Comparison of ENCODE assay signal across 8 cellular contexts in genomic region chr14:92704036-92704804, GRCh38. TPM values are rescaled to one million over a fixed set of nuclear protein-coding genes. Genes with fewer than 3 reads are reported as not detected.
DNase-seq lines count a peak whose midpoint lies in the region; ATAC-seq and TF ChIP-seq lines count a peak whose summit lies in the region.

No MANE protein-coding gene starts in this region.

- POLR2A ChIA-PET in PC-3 (lab: Charles Lee; ENCODE audit: unreplicated experiment) = no interaction called here

- CTCF ChIA-PET in PC-3 (lab: Charles Lee) = no interaction called here

- H3K4me3 ChIP-seq in PC-3 (ENCODE audit: low read length) (no peak overlapping the region), neutrophil (ENCODE audit: low read depth in 1 of 2, low read length in 1 of 2) (peak overlapping the region; percentile 3 to 4)

- TF ChIP-seq CTCF in PC-3 (conservative IDR thresholded peaks at IDR 0.05; ENCODE audit: low read depth, low read length) (no peak), neutrophil (IDR thresholded peaks at IDR 0.05) (no peak)

- H3K27me3 ChIP-seq in PC-3 (ENCODE audit: low read length) (no peaks in the 10 kb centered on the region), neutrophil (no peaks in the 10 kb centered on the region)

- H3K4me2 ChIP-seq in PC-3 (ENCODE audit: low read length) = no peak overlapping the region

- no peaks in the 10 kb centered on the region for H4K20me1 ChIP-seq in PC-3 (ENCODE audit: low read length)

- no peaks in the 10 kb centered on the region for H3K9me2 ChIP-seq in PC-3 (replicated peaks; ENCODE audit: low read length)

- intact Hi-C loops in PC-3 (cut with micrococcal nuclease) = no loop called here

- H3K9ac ChIP-seq in PC-3 (ENCODE audit: low read length) = no peak overlapping the region

- no peaks in the 10 kb centered on the region for H3F3A ChIP-seq in PC-3 (ENCODE audit: low read length, unreplicated experiment)

- no peaks in the 10 kb centered on the region for H3K79me2 ChIP-seq in PC-3 (ENCODE audit: low read length)

- H3K4me1 ChIP-seq in PC-3 (ENCODE audit: insufficient read depth, low read length) = peaks cover 4% of the 10 kb centered on the region; the same call in 1 of the 2 replicates
- peaks cover 26 to 27% of the 10 kb centered on the region in 2 experiments for H3K4me1 ChIP-seq in neutrophil (ENCODE audit: control insufficient read depth in 1 of 2, insufficient read depth in 1 of 2, low read depth in 1 of 2, low read length in 1 of 2)

- no peaks in the 10 kb centered on the region for H3K36me3 ChIP-seq in PC-3 (ENCODE audit: low read depth, low read length)
- H3K36me3 ChIP-seq in neutrophil = no peaks in the 10 kb centered on the region

- H3K27ac ChIP-seq in PC-3 (ENCODE audit: low read length) = no peak overlapping the region
- H3K27ac ChIP-seq in neutrophil = peak overlapping the region; percentile 73

- TSS peak; percentile 44 for BruUV-seq in PC-3 (replicated peaks; lab: Mats Ljungman, UMichigan)

- no peak for DNase-seq in PC-3
- no peak for DNase-seq in activated effector memory CD4-positive, alpha-beta T cell treated with Interleukin-2 at 50 U/mL for 16 hours
- DNase-seq in NCI-H524 (lab: John Stamatoyannopoulos, UW) = no peak
- DNase-seq in T-helper 9 cell = no peak
- DNase-seq in NCI-H2171 treated with DMSO at 0.1 percent for 48 hours (lab: John Stamatoyannopoulos, UW) = no peak

- no peak overlapping the region for H2AFZ ChIP-seq in PC-3 (ENCODE audit: low read length)

- H3K9me3 ChIP-seq in PC-3 (ENCODE audit: low read length) (no peaks in the 10 kb centered on the region), neutrophil (no peaks in the 10 kb centered on the region)

- ATAC-seq in GM19025 (IDR thresholded peaks at IDR 0.05; ENCODE audit: low read depth, unreplicated experiment) = peak; percentile 93
- ATAC-seq in HG02885 (IDR thresholded peaks at IDR 0.05; ENCODE audit: poor library complexity, unreplicated experiment) = peak; percentile 96
- ATAC-seq in PC-3 = no peak

RNA-seq across cellular contexts. Expression of gene LGMN, which starts 44.2 kb away (rescaled TPM):
- total RNA-seq in PC-3 (2014; rRNA removed) = 44.5 and 46.8 TPM in 2 replicates
